ENCODE assay signal across 14 cellular contexts in the genomic region with DNA sequence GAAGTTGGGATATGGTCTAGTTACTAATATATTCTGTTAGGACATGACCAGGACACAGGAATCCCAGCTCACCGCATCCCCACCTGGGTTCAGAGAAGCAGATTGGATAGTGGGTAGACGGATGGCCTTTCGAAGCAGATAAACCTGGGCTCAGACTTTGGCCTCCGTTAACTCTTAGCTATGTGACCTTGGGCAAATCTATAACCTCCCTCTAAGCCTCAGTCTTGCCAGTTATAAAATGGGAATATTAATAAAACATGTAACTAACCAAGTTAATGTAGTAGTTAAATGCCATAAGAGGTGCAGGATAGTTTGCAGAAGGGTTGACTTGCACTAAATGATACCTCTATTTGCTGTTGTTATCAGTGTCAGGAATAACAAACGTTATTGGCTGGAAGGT.
DNase-seq lines count a peak whose midpoint lies in the region; ATAC-seq, FAIRE-seq and TF ChIP-seq lines count a peak whose summit lies in the region.
"Had no signal": no experiment of that assay in that cellular context is flagged by ENCODE, and none has a peak within 500 bp of the region (broad histone marks: within the 10 kb centered on the region; RNA-seq: fewer than 3 reads in every experiment).

No MANE protein-coding gene starts in this region.

- H3K27ac ChIP-seq in A549 (no peak overlapping the region), KMS-11 (no peak overlapping the region), esophagus squamous epithelium (peak overlapping the region; percentile 50 to 77 (median 60)), parathyroid adenoma (peak overlapping the region; percentile 71)

- no peak for FAIRE-seq in A549 (lab: Jason Lieb, UNC)
- no peak for FAIRE-seq in frontal cortex (lab: Jason Lieb, UNC)

- TF ChIP-seq EP300 in A549 (IDR thresholded peaks at IDR 0.05) = no peak

- DNase-seq in A549 (ENCODE audit: low read depth in 1 of 2, low spot score in 1 of 2) = no peak
- no peak for DNase-seq in esophagus squamous epithelium (lab: John Stamatoyannopoulos, UW)
- no peak for DNase-seq in frontal cortex (ENCODE audit: low spot score in 2 of 2)
- DNase-seq in medulla oblongata (ENCODE audit: extremely low spot score) = no peak
- DNase-seq in D341Med (ENCODE audit: low spot score) = no peak
- DNase-seq: activated B cell treated with CpG ODN at 0.5 μM for 24 hours; CD8-positive, alpha-beta memory T cell; naive thymus-derived CD4-positive, alpha-beta T cell; NCI-H2227 treated with DMSO at 0.1 percent for 48 hours; SHP77 treated with DMSO at 0.1 percent for 48 hours; T-helper 17 cell had no signal

- H3K27me3 ChIP-seq in KMS-11 (ENCODE audit: insufficient read depth, low read depth) (no peaks in the 10 kb centered on the region), esophagus squamous epithelium (no peaks in the 10 kb centered on the region), parathyroid adenoma (ENCODE audit: control insufficient read depth, insufficient read depth, low read length) (no peaks in the 10 kb centered on the region)

- no peaks in the 10 kb centered on the region for H4K20me1 ChIP-seq in KMS-11 (ENCODE audit: insufficient read depth)

- H3K36me3 ChIP-seq in KMS-11 (ENCODE audit: insufficient read depth) (no peaks in the 10 kb centered on the region), esophagus squamous epithelium (no peaks in the 10 kb centered on the region), parathyroid adenoma (ENCODE audit: control insufficient read depth, insufficient read depth, low read length) (no peaks in the 10 kb centered on the region)

- H3K4me2 ChIP-seq in A549 (peak overlapping the region; percentile 63; the same call in 1 of the 3 replicates), KMS-11 (no peak overlapping the region; the same call in 1 of the 2 replicates), parathyroid adenoma (ENCODE audit: low read length) (no peak overlapping the region)

- no peak for TF ChIP-seq RAD21 in A549 (conservative IDR thresholded peaks at IDR 0.05 in 1 of 2, IDR thresholded peaks at IDR 0.05 in 1 of 2)

- H3K4me3 ChIP-seq in A549 = no peak overlapping the region
- no peak overlapping the region for H3K4me3 ChIP-seq in KMS-11 (IDR thresholded peaks at IDR 0.05; ENCODE audit: insufficient read depth, low read depth, low read length)
- peak overlapping the region; percentile 12 to 55 (median 24) for H3K4me3 ChIP-seq in esophagus squamous epithelium
- no peak overlapping the region for H3K4me3 ChIP-seq in parathyroid adenoma (ENCODE audit: low read depth, low read length)

- no peaks in the 10 kb centered on the region for H3K79me2 ChIP-seq in KMS-11 (ENCODE audit: insufficient read depth, low read depth)
- no peaks in the 10 kb centered on the region for H3K79me2 ChIP-seq in parathyroid adenoma

- intact Hi-C loops in esophagus squamous epithelium (cut with DNase I) = no loop called here

- no peaks in the 10 kb centered on the region for H3K9me3 ChIP-seq in A549
- no peaks in the 10 kb centered on the region for H3K9me3 ChIP-seq in esophagus squamous epithelium
- H3K9me3 ChIP-seq in parathyroid adenoma (ENCODE audit: control insufficient read depth, low read length) = no peaks in the 10 kb centered on the region

- POLR2A ChIA-PET in A549 (lab: Yijun Ruan, JAX) = no interaction called here

- peaks cover 30% of the 10 kb centered on the region for H3K4me1 ChIP-seq in A549
- no peaks in the 10 kb centered on the region for H3K4me1 ChIP-seq in KMS-11 (ENCODE audit: low read depth, poor library complexity, severe bottlenecking)
- H3K4me1 ChIP-seq in esophagus squamous epithelium = peaks cover 0 to 41% (median 20%) of the 10 kb centered on the region in 3 donors
- H3K4me1 ChIP-seq in parathyroid adenoma = no peaks in the 10 kb centered on the region

- peak overlapping the region; percentile 32; the same call in 1 of the 2 replicates for H2AFZ ChIP-seq in KMS-11 (ENCODE audit: low read depth)
- H2AFZ ChIP-seq in parathyroid adenoma = no peak overlapping the region

- TF ChIP-seq CTCF in A549 (IDR thresholded peaks at IDR 0.05) = no peak
- no peak for TF ChIP-seq CTCF in KMS-11 (conservative IDR thresholded peaks at IDR 0.05; ENCODE audit: low read depth, low read length)
- no peak for TF ChIP-seq CTCF in esophagus squamous epithelium (IDR thresholded peaks at IDR 0.05)
- no peak for TF ChIP-seq CTCF in parathyroid adenoma (IDR thresholded peaks at IDR 0.05)

- CTCF ChIA-PET in A549 (lab: Yijun Ruan, JAX) = interaction anchor here (0.6 to 2.7 kb wide), 12 partner anchors 8 to 325 kb away, joined by 3 to 13 read pairs (median 3); no protein-coding TSS in a partner anchor

- TF ChIP-seq POLR2A in A549 (IDR thresholded peaks at IDR 0.05; ENCODE audit: low read length) (no peak), esophagus squamous epithelium (IDR thresholded peaks at IDR 0.05) (no peak)

- H3K9ac ChIP-seq in KMS-11 (no peak overlapping the region), parathyroid adenoma (no peak overlapping the region)

- 93% methylated on average over 5 of the region's 5 CpGs for WGBS in A549 (ENCODE audit: missing lambda C conversion rate)
- WGBS in esophagus squamous epithelium, 2 donors = 76 to 78% methylated on average over 4 to 5 of the region's 5 CpGs

- ATAC-seq in A549 (no peak), GM19351 (IDR thresholded peaks at IDR 0.05; ENCODE audit: unreplicated experiment) (no peak)
- ATAC-seq: naive thymus-derived CD4-positive, alpha-beta T cell; T-helper 17 cell had no signal

TF ChIP-seq in A549, 52 proteins besides CTCF, POLR2A, EP300 and RAD21:
- TF ChIP-seq SREBF2 (IDR thresholded peaks at IDR 0.05) (no peak), SMC3 (IDR thresholded peaks at IDR 0.05) (no peak), CEBPB (IDR thresholded peaks at IDR 0.05) (no peak), TP53 (CRISPR knock-in tag; IDR thresholded peaks at IDR 0.05) (no peak), ESRRA (IDR thresholded peaks at IDR 0.05; ENCODE audit: borderline replicate concordance, low read length) (no peak), POLR2AphosphoS2 (conservative IDR thresholded peaks at IDR 0.05; ENCODE audit: low read length) (no peak), GATA3 (IDR thresholded peaks at IDR 0.05; ENCODE audit: borderline replicate concordance) (no peak), PHF8 (IDR thresholded peaks at IDR 0.05; ENCODE audit: borderline replicate concordance, low read depth) (no peak)
- TF ChIP-seq, protein P1, sequence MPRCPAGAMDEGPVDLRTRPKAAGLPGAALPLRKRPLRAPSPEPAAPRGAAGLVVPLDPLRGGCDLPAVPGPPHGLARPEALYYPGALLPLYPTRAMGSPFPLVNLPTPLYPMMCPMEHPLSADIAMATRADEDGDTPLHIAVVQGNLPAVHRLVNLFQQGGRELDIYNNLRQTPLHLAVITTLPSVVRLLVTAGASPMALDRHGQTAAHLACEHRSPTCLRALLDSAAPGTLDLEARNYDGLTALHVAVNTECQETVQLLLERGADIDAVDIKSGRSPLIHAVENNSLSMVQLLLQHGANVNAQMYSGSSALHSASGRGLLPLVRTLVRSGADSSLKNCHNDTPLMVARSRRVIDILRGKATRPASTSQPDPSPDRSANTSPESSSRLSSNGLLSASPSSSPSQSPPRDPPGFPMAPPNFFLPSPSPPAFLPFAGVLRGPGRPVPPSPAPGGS (IDR thresholded peaks at IDR 0.05) = no peak

Comparison
In these comparisons a context has a peak if more than half of its experiments do, and no peak if none do; other contexts are left out.
1. H3K27ac ChIP-seq: peak in esophagus squamous epithelium (4 of 4) and parathyroid adenoma (single experiment); none in A549 (0 of 2) and KMS-11 (single experiment).
2. H3K4me3 ChIP-seq: peak in esophagus squamous epithelium (4 of 4); none in A549 (single experiment), KMS-11 (single experiment) and parathyroid adenoma (single experiment).